In the genomic region with DNA sequence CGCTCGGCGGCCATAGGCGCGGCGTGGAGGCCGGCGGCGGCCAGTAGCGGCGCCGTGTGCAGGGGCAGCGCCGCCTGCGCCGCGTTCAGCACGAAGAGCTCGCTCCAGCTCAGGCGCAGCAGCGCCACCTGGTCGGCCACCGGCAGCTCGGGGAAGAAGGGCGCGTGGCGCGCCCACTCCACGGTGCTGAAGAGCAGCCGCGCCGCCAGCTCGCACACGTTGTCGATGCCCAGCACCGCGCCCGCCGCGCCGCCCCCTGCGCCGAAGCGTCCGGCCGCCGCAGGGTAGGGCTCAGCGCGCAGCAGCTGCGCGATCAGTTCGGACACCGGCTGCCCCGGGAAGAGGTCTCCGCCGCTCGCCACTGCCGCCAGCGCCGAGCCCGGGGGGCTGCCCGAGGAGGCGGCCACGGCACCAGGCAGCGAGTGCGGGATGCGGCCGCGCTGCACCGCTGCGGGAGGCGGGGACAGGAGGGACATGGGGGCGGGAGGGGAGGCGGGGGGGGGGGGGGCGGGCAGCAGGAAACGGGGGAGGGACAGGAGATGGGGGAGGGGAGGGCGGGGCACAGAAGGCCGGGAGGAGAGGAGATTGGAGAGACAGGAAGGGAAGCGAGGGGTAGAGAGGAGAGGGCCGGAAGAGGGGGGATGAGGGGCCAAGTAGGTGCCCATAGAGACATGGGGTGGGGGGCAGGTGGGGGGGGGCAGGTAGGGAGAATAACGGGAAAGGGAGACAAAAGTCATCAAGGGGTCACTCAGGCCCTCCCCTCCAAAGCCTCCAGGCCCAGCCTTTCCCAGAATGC, we compare ENCODE assay signal across 2 cellular contexts.
TF ChIP-seq lines count a peak whose summit lies in the region.

No MANE protein-coding gene starts in this region.

TF ChIP-seq in HEK293, 187 proteins besides CTCF, POLR2A, EP300 and RAD21 (continued from another document and continues in another):
- TF ChIP-seq SP2 (tag by site-specific recombination; IDR thresholded peaks at IDR 0.05) (peak; percentile 25; the same call in 1 of the 2 replicates), ZNF76 (tag by site-specific recombination; IDR thresholded peaks at IDR 0.05; ENCODE audit: borderline replicate concordance, low read depth) (no peak), ZNF157 (tag by site-specific recombination; IDR thresholded peaks at IDR 0.05) (no peak), ZNF561 (tag by site-specific recombination; IDR thresholded peaks at IDR 0.05; ENCODE audit: borderline replicate concordance) (peak; percentile 81), ZNF184 (tag by site-specific recombination; IDR thresholded peaks at IDR 0.05) (peak; percentile 58; the same call in 1 of the 2 replicates), ZNF548 (tag by site-specific recombination; IDR thresholded peaks at IDR 0.05) (no peak), ZNF10 (tag by site-specific recombination; IDR thresholded peaks at IDR 0.05) (peak; percentile 13; the same call in 1 of the 2 replicates), ZNF677 (tag by site-specific recombination; IDR thresholded peaks at IDR 0.05) (0 out of 2 replicates have a peak, but pooled peaks have one; percentile 46), ZNF24 (tag by site-specific recombination; IDR thresholded peaks at IDR 0.05) (no peak), ZNF768 (tag by site-specific recombination; IDR thresholded peaks at IDR 0.05) (no peak), KLF1 (tag by site-specific recombination; IDR thresholded peaks at IDR 0.05) (no peak)
- TF ChIP-seq, protein P1, sequence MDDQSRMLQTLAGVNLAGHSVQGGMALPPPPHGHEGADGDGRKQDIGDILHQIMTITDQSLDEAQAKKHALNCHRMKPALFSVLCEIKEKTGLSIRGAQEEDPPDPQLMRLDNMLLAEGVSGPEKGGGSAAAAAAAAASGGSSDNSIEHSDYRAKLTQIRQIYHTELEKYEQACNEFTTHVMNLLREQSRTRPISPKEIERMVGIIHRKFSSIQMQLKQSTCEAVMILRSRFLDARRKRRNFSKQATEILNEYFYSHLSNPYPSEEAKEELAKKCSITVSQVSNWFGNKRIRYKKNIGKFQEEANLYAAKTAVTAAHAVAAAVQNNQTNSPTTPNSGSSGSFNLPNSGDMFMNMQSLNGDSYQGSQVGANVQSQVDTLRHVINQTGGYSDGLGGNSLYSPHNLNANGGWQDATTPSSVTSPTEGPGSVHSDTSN (CRISPR knock-in tag; IDR thresholded peaks at IDR 0.05) = peak; percentile 94
- TF ChIP-seq, protein P2, sequence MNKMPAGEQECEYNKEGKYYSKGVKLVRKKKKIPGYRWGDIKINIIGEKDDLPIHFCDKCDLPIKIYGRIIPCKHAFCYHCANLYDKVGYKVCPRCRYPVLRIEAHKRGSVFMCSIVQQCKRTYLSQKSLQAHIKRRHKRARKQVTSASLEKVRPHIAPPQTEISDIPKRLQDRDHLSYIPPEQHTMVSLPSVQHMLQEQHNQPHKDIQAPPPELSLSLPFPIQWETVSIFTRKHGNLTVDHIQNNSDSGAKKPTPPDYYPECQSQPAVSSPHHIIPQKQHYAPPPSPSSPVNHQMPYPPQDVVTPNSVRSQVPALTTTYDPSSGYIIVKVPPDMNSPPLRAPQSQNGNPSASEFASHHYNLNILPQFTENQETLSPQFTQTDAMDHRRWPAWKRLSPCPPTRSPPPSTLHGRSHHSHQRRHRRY (tag by site-specific recombination; IDR thresholded peaks at IDR 0.05) = no peak
- TF ChIP-seq, protein P3, sequence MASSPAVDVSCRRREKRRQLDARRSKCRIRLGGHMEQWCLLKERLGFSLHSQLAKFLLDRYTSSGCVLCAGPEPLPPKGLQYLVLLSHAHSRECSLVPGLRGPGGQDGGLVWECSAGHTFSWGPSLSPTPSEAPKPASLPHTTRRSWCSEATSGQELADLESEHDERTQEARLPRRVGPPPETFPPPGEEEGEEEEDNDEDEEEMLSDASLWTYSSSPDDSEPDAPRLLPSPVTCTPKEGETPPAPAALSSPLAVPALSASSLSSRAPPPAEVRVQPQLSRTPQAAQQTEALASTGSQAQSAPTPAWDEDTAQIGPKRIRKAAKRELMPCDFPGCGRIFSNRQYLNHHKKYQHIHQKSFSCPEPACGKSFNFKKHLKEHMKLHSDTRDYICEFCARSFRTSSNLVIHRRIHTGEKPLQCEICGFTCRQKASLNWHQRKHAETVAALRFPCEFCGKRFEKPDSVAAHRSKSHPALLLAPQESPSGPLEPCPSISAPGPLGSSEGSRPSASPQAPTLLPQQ (tag by site-specific recombination; IDR thresholded peaks at IDR 0.05) = peak; percentile 8; the same call in 1 of the 2 replicates
- TF ChIP-seq, protein P4, sequence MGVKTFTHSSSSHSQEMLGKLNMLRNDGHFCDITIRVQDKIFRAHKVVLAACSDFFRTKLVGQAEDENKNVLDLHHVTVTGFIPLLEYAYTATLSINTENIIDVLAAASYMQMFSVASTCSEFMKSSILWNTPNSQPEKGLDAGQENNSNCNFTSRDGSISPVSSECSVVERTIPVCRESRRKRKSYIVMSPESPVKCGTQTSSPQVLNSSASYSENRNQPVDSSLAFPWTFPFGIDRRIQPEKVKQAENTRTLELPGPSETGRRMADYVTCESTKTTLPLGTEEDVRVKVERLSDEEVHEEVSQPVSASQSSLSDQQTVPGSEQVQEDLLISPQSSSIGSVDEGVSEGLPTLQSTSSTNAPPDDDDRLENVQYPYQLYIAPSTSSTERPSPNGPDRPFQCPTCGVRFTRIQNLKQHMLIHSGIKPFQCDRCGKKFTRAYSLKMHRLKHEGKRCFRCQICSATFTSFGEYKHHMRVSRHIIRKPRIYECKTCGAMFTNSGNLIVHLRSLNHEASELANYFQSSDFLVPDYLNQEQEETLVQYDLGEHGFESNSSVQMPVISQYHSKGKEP (tag by site-specific recombination; IDR thresholded peaks at IDR 0.05) = 0 out of 2 replicates have a peak, but pooled peaks have one; percentile 45
- TF ChIP-seq, protein P5, sequence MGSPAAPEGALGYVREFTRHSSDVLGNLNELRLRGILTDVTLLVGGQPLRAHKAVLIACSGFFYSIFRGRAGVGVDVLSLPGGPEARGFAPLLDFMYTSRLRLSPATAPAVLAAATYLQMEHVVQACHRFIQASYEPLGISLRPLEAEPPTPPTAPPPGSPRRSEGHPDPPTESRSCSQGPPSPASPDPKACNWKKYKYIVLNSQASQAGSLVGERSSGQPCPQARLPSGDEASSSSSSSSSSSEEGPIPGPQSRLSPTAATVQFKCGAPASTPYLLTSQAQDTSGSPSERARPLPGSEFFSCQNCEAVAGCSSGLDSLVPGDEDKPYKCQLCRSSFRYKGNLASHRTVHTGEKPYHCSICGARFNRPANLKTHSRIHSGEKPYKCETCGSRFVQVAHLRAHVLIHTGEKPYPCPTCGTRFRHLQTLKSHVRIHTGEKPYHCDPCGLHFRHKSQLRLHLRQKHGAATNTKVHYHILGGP (tag by site-specific recombination; IDR thresholded peaks at IDR 0.05) = no peak
- TF ChIP-seq, protein P6, sequence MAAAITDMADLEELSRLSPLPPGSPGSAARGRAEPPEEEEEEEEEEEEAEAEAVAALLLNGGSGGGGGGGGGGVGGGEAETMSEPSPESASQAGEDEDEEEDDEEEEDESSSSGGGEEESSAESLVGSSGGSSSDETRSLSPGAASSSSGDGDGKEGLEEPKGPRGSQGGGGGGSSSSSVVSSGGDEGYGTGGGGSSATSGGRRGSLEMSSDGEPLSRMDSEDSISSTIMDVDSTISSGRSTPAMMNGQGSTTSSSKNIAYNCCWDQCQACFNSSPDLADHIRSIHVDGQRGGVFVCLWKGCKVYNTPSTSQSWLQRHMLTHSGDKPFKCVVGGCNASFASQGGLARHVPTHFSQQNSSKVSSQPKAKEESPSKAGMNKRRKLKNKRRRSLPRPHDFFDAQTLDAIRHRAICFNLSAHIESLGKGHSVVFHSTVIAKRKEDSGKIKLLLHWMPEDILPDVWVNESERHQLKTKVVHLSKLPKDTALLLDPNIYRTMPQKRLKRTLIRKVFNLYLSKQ (tag by site-specific recombination; IDR thresholded peaks at IDR 0.05; ENCODE audit: borderline replicate concordance) = no peak

TF ChIP-seq in liver, 16 proteins besides CTCF, POLR2A, EP300 and RAD21 (continued from another document):
- TF ChIP-seq, protein P7, sequence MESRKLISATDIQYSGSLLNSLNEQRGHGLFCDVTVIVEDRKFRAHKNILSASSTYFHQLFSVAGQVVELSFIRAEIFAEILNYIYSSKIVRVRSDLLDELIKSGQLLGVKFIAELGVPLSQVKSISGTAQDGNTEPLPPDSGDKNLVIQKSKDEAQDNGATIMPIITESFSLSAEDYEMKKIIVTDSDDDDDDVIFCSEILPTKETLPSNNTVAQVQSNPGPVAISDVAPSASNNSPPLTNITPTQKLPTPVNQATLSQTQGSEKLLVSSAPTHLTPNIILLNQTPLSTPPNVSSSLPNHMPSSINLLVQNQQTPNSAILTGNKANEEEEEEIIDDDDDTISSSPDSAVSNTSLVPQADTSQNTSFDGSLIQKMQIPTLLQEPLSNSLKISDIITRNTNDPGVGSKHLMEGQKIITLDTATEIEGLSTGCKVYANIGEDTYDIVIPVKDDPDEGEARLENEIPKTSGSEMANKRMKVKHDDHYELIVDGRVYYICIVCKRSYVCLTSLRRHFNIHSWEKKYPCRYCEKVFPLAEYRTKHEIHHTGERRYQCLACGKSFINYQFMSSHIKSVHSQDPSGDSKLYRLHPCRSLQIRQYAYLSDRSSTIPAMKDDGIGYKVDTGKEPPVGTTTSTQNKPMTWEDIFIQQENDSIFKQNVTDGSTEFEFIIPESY (IDR thresholded peaks at IDR 0.05) = no peak
- TF ChIP-seq, protein P8, sequence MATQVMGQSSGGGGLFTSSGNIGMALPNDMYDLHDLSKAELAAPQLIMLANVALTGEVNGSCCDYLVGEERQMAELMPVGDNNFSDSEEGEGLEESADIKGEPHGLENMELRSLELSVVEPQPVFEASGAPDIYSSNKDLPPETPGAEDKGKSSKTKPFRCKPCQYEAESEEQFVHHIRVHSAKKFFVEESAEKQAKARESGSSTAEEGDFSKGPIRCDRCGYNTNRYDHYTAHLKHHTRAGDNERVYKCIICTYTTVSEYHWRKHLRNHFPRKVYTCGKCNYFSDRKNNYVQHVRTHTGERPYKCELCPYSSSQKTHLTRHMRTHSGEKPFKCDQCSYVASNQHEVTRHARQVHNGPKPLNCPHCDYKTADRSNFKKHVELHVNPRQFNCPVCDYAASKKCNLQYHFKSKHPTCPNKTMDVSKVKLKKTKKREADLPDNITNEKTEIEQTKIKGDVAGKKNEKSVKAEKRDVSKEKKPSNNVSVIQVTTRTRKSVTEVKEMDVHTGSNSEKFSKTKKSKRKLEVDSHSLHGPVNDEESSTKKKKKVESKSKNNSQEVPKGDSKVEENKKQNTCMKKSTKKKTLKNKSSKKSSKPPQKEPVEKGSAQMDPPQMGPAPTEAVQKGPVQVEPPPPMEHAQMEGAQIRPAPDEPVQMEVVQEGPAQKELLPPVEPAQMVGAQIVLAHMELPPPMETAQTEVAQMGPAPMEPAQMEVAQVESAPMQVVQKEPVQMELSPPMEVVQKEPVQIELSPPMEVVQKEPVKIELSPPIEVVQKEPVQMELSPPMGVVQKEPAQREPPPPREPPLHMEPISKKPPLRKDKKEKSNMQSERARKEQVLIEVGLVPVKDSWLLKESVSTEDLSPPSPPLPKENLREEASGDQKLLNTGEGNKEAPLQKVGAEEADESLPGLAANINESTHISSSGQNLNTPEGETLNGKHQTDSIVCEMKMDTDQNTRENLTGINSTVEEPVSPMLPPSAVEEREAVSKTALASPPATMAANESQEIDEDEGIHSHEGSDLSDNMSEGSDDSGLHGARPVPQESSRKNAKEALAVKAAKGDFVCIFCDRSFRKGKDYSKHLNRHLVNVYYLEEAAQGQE (IDR thresholded peaks at IDR 0.05) = no peak
- TF ChIP-seq, protein P9, sequence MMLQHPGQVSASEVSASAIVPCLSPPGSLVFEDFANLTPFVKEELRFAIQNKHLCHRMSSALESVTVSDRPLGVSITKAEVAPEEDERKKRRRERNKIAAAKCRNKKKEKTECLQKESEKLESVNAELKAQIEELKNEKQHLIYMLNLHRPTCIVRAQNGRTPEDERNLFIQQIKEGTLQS (IDR thresholded peaks at IDR 0.05) = no peak
- TF ChIP-seq JUND (IDR thresholded peaks at IDR 0.05) = no peak
TF ChIP-seq in liver: peak in this region for 0.
